ENCODE assay signal across 21 cellular contexts in the genomic region with DNA sequence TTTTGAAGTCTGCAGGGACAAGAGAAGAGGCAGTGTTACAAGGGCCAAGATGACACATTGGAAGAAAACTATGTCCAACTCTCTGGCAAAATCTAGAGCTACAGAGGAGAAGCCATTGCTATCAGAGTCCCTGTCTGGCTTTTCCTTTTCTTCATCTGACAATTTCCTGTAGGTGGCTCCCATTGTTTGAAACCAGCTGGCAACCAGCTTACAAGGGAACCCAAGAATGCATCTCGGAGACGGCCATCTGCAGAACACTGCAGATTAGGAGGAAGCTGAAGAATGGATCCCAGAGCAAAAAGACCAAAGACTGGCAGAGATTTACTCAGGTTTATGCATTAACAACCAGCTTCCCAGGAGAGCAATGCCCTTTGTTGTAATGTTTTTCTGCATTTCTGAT.
DNase-seq lines count a peak whose midpoint lies in the region; ATAC-seq and TF ChIP-seq lines count a peak whose summit lies in the region.
"Had no signal": no experiment of that assay in that cellular context is flagged by ENCODE, and none has a peak within 500 bp of the region (broad histone marks: within the 10 kb centered on the region; RNA-seq: fewer than 3 reads in every experiment).

No MANE protein-coding gene starts in this region.

- no peaks in the 10 kb centered on the region for H3K27me3 Mint-ChIP-seq in osteocyte (ENCODE audit: unreplicated experiment)
- H3K27me3 Mint-ChIP-seq: CD4-positive, CD25-positive, alpha-beta regulatory T cell had no signal

- DNase-seq in NCI-H524 (lab: John Stamatoyannopoulos, UW) (peak; percentile 2 to 15), NCI-H524 treated with DMSO at 0.1 percent for 48 hours (lab: John Stamatoyannopoulos, UW) (no peak), PC-3 (no peak), fibroblast of pulmonary artery (ENCODE audit: low read depth) (peak; percentile 23), mesenchymal stem cell (no peak), osteocyte (ENCODE audit: extremely low spot score, unreplicated experiment) (no peak)
- DNase-seq: activated CD4-positive, alpha-beta T cell treated with anti-CD3 and anti-CD28 coated beads, Interleukin-2, amount 50 U/mL, for 48 hours; activated naive CD4-positive, alpha-beta T cell treated with anti-CD3 and anti-CD28 coated beads for 36 hours; CD4-positive, CD25-positive, alpha-beta regulatory T cell; DMS53; effector memory CD4-positive, alpha-beta T cell; H7; heart right ventricle; NCI-H2081 treated with DMSO at 0.1 percent for 48 hours; NCI-H69; SW 1271 had no signal

- intact Hi-C loops in PC-3 (cut with micrococcal nuclease), result loop anchor here (1.0 to 5.0 kb wide), 4 partner anchors 122 to 875 kb away; no protein-coding TSS in a partner anchor

- H3K4me2 ChIP-seq in PC-3 (ENCODE audit: low read length) (no peak overlapping the region), skeletal muscle satellite cell (ENCODE audit: low read length) (no peak overlapping the region), mesenchymal stem cell (ENCODE audit: low read length, poor library complexity, severe bottlenecking) (no peak overlapping the region)
- H3K4me2 ChIP-seq: A549 had no signal

- no peaks in the 10 kb centered on the region for H3K36me3 Mint-ChIP-seq in osteocyte (ENCODE audit: unreplicated experiment)
- H3K36me3 Mint-ChIP-seq: CD4-positive, CD25-positive, alpha-beta regulatory T cell had no signal

- no TSS peak for BruUV-seq in PC-3 (replicated peaks; lab: Mats Ljungman, UMichigan)

- no peak overlapping the region for H3K27ac Mint-ChIP-seq in osteocyte (ENCODE audit: unreplicated experiment)
- H3K27ac Mint-ChIP-seq: activated naive CD4-positive, alpha-beta T cell treated with anti-CD3 and anti-CD28 coated beads for 36 hours; CD4-positive, CD25-positive, alpha-beta regulatory T cell had no signal

- no peak overlapping the region for H3K27ac ChIP-seq in PC-3 (ENCODE audit: low read length)
- H3K27ac ChIP-seq in mesenchymal stem cell (ENCODE audit: low read length, poor library complexity, severe bottlenecking), result no peak overlapping the region
- H3K27ac ChIP-seq: A549, ascending aorta, thoracic aorta had no signal

- 88% methylated on average over 2 of the region's 2 CpGs for WGBS in mesenchymal stem cell

- H3K23ac ChIP-seq in mesenchymal stem cell (ENCODE audit: low read length in 2 of 2), result no peak overlapping the region

- ATAC-seq in PC-3 (no peak), GM21381 (IDR thresholded peaks at IDR 0.05; ENCODE audit: unreplicated experiment) (no peak)

- H3K4me1 ChIP-seq in PC-3 (ENCODE audit: insufficient read depth, low read length), result peaks cover 8% of the 10 kb centered on the region; the same call in 1 of the 2 replicates
- peaks cover 14% of the 10 kb centered on the region for H3K4me1 ChIP-seq in skeletal muscle satellite cell (ENCODE audit: control insufficient read depth, insufficient read depth, low read length)
- peaks cover 3% of the 10 kb centered on the region for H3K4me1 ChIP-seq in mesenchymal stem cell (ENCODE audit: control insufficient read depth, insufficient read depth, low read depth, low read length)
- H3K4me1 ChIP-seq: A549, ascending aorta, heart right ventricle had no signal

- H2BK15ac ChIP-seq in mesenchymal stem cell (ENCODE audit: low read depth, poor library complexity, severe bottlenecking), result no peak overlapping the region

- H4K91ac ChIP-seq in mesenchymal stem cell (ENCODE audit: low read length), result no peak overlapping the region

- no peak overlapping the region for H3K18ac ChIP-seq in mesenchymal stem cell (ENCODE audit: low read depth in 1 of 2, low read length in 2 of 2)

- no peaks in the 10 kb centered on the region for H4K20me1 ChIP-seq in PC-3 (ENCODE audit: low read length)

- H3K36me3 ChIP-seq in PC-3 (ENCODE audit: low read depth, low read length), result no peaks in the 10 kb centered on the region
- no peaks in the 10 kb centered on the region for H3K36me3 ChIP-seq in skeletal muscle satellite cell (ENCODE audit: insufficient read depth, low read length)
- H3K36me3 ChIP-seq in mesenchymal stem cell (ENCODE audit: control insufficient read depth in 1 of 2, insufficient read depth in 2 of 2, low read depth in 1 of 2, low read length in 2 of 2), result no peaks in the 10 kb centered on the region
- H3K36me3 ChIP-seq: ascending aorta, heart right ventricle, thoracic aorta had no signal

- H3K9me2 ChIP-seq in PC-3 (replicated peaks; ENCODE audit: low read length), result no peaks in the 10 kb centered on the region

- H3K14ac ChIP-seq in mesenchymal stem cell (ENCODE audit: low read length in 2 of 2), result no peak overlapping the region

- H3K4me3 Mint-ChIP-seq in osteocyte (ENCODE audit: unreplicated experiment), result no peak overlapping the region
- H3K4me3 Mint-ChIP-seq: activated naive CD4-positive, alpha-beta T cell treated with anti-CD3 and anti-CD28 coated beads for 36 hours; CD4-positive, CD25-positive, alpha-beta regulatory T cell had no signal

- no peaks in the 10 kb centered on the region for H3F3A ChIP-seq in PC-3 (ENCODE audit: low read length, unreplicated experiment)

- H3K9me3 Mint-ChIP-seq in osteocyte (ENCODE audit: unreplicated experiment), result peaks cover 5% of the 10 kb centered on the region

- no peak overlapping the region for H2BK5ac ChIP-seq in mesenchymal stem cell (ENCODE audit: low read depth, low read length, poor library complexity, severe bottlenecking)

- H2AFZ ChIP-seq in PC-3 (ENCODE audit: low read length) (0 out of 2 replicates have a peak overlapping the region, but pooled peaks have one; percentile 63), mesenchymal stem cell (ENCODE audit: low read depth, low read length) (no peak overlapping the region)

- no peaks in the 10 kb centered on the region for H3K79me2 ChIP-seq in PC-3 (ENCODE audit: low read length)

- no peak overlapping the region for H3K9ac ChIP-seq in PC-3 (ENCODE audit: low read length)
- H3K9ac ChIP-seq in skeletal muscle satellite cell (ENCODE audit: low read depth, low read length), result peak overlapping the region; percentile 2
- H3K9ac ChIP-seq in mesenchymal stem cell (ENCODE audit: low read length), result no peak overlapping the region

- H3K4ac ChIP-seq in mesenchymal stem cell (ENCODE audit: low read depth in 1 of 2, low read length in 2 of 2), result no peak overlapping the region

- H2AK5ac ChIP-seq in mesenchymal stem cell (ENCODE audit: low read length, severe bottlenecking), result no peak overlapping the region

- POLR2A ChIA-PET in PC-3 (lab: Charles Lee; ENCODE audit: unreplicated experiment), result no interaction called here

- CTCF ChIA-PET in PC-3 (lab: Charles Lee), result interaction anchor here (0.6 to 1.2 kb wide), 3 partner anchors 46 to 876 kb away, joined by 3 to 4 read pairs (median 3); no protein-coding TSS in a partner anchor

- H4K8ac ChIP-seq in mesenchymal stem cell (ENCODE audit: low read length), result no peak overlapping the region

- H2BK12ac ChIP-seq in mesenchymal stem cell (ENCODE audit: low read length in 2 of 2), result no peak overlapping the region

- H2BK120ac ChIP-seq in mesenchymal stem cell (ENCODE audit: low read depth, low read length), result no peak overlapping the region

- no peaks in the 10 kb centered on the region for H3K9me3 ChIP-seq in PC-3 (ENCODE audit: low read length)
- H3K9me3 ChIP-seq in skeletal muscle satellite cell (replicated peaks; ENCODE audit: low read length), result no peaks in the 10 kb centered on the region
- no peaks in the 10 kb centered on the region for H3K9me3 ChIP-seq in mesenchymal stem cell (ENCODE audit: control insufficient read depth, low read length)
- H3K9me3 ChIP-seq: A549, ascending aorta, thoracic aorta had no signal

- H3K4me1 Mint-ChIP-seq in osteocyte (ENCODE audit: unreplicated experiment), result peaks cover 9% of the 10 kb centered on the region
- H3K4me1 Mint-ChIP-seq: CD4-positive, CD25-positive, alpha-beta regulatory T cell had no signal

- no peaks in the 10 kb centered on the region for H3K79me1 ChIP-seq in mesenchymal stem cell (replicated peaks; ENCODE audit: low read length, poor library complexity, severe bottlenecking)

- H3K4me3 ChIP-seq in PC-3 (ENCODE audit: low read length) (no peak overlapping the region), fibroblast of pulmonary artery (replicated peaks; ENCODE audit: low read depth, low read length) (no peak overlapping the region), skeletal muscle satellite cell (ENCODE audit: low read length) (no peak overlapping the region), mesenchymal stem cell (ENCODE audit: insufficient read depth in 1 of 2, low read depth in 1 of 2, low read length in 2 of 2) (no peak overlapping the region)
- H3K4me3 ChIP-seq: A549, ascending aorta, heart right ventricle, thoracic aorta had no signal

- H3K27me3 ChIP-seq in PC-3 (ENCODE audit: low read length) (no peaks in the 10 kb centered on the region), skeletal muscle satellite cell (ENCODE audit: control insufficient read depth, insufficient read depth, low read length) (no peaks in the 10 kb centered on the region), mesenchymal stem cell (ENCODE audit: control insufficient read depth in 1 of 2, insufficient read depth in 1 of 2, low read length in 2 of 2) (no peaks in the 10 kb centered on the region)
- H3K27me3 ChIP-seq: ascending aorta, heart right ventricle had no signal

- TF ChIP-seq CTCF in PC-3 (conservative IDR thresholded peaks at IDR 0.05; ENCODE audit: low read depth, low read length) (no peak), fibroblast of pulmonary artery (IDR thresholded peaks at IDR 0.05; ENCODE audit: low read length, missing control alignments) (no peak), osteocyte (IDR thresholded peaks at IDR 0.05) (no peak)

Comparison
In these comparisons a context has a peak if more than half of its experiments do, and no peak if none do; other contexts are left out.
1. DNase-seq: peak in NCI-H524 (2 of 2) and fibroblast of pulmonary artery (single experiment); none in NCI-H524 treated with DMSO at 0.1 percent for 48 hours (single experiment), PC-3 (single experiment), mesenchymal stem cell (single experiment) and osteocyte (single experiment).